ENCODE assay signal across 2 cellular contexts in genomic region chr1:19619697-19620384, GRCh38.
TF ChIP-seq lines count a peak whose summit lies in the region.

No MANE protein-coding gene starts in this region.

TF ChIP-seq in A549, 52 proteins besides CTCF, POLR2A, EP300 and RAD21:
- no peak for TF ChIP-seq ELK1 (IDR thresholded peaks at IDR 0.05; ENCODE audit: low read depth, low read length)
- no peak for TF ChIP-seq MAFK (IDR thresholded peaks at IDR 0.05; ENCODE audit: partially characterized antibody)
- TF ChIP-seq, protein P1, sequence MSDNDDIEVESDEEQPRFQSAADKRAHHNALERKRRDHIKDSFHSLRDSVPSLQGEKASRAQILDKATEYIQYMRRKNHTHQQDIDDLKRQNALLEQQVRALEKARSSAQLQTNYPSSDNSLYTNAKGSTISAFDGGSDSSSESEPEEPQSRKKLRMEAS (IDR thresholded peaks at IDR 0.05): no peak
- no peak for TF ChIP-seq ZC3H11A (IDR thresholded peaks at IDR 0.05)
- TF ChIP-seq, protein P2, sequence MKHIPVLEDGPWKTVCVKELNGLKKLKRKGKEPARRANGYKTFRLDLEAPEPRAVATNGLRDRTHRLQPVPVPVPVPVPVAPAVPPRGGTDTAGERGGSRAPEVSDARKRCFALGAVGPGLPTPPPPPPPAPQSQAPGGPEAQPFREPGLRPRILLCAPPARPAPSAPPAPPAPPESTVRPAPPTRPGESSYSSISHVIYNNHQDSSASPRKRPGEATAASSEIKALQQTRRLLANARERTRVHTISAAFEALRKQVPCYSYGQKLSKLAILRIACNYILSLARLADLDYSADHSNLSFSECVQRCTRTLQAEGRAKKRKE (CRISPR knock-in tag; IDR thresholded peaks at IDR 0.05; ENCODE audit: low read depth): no peak
- TF ChIP-seq POLR2AphosphoS2 (conservative IDR thresholded peaks at IDR 0.05; ENCODE audit: low read length): no peak
- no peak for TF ChIP-seq MYC (IDR thresholded peaks at IDR 0.05; ENCODE audit: borderline replicate concordance, low read length)
- TF ChIP-seq HOXB13 (CRISPR knock-in tag; IDR thresholded peaks at IDR 0.05; ENCODE audit: low read depth): no peak
- TF ChIP-seq GATA3 (IDR thresholded peaks at IDR 0.05; ENCODE audit: borderline replicate concordance): no peak
- TF ChIP-seq SREBF2 (IDR thresholded peaks at IDR 0.05): no peak
- no peak for TF ChIP-seq ESRRA (IDR thresholded peaks at IDR 0.05; ENCODE audit: borderline replicate concordance, low read length)
TF ChIP-seq in A549: peak in this region for 0.

TF ChIP-seq in IMR-90, 13 proteins besides CTCF, POLR2A, EP300 and RAD21:
- no peak for TF ChIP-seq MAFK (IDR thresholded peaks at IDR 0.05; ENCODE audit: low read depth, low read length)
- no peak for TF ChIP-seq CEBPB (IDR thresholded peaks at IDR 0.05; ENCODE audit: low read depth, low read length)
- TF ChIP-seq MAZ (IDR thresholded peaks at IDR 0.05; ENCODE audit: borderline replicate concordance, low read depth, low read length): no peak
- TF ChIP-seq RFX5 (IDR thresholded peaks at IDR 0.05; ENCODE audit: low read depth, low read length): no peak
- TF ChIP-seq, protein P3, sequence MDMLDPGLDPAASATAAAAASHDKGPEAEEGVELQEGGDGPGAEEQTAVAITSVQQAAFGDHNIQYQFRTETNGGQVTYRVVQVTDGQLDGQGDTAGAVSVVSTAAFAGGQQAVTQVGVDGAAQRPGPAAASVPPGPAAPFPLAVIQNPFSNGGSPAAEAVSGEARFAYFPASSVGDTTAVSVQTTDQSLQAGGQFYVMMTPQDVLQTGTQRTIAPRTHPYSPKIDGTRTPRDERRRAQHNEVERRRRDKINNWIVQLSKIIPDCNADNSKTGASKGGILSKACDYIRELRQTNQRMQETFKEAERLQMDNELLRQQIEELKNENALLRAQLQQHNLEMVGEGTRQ (IDR thresholded peaks at IDR 0.05; ENCODE audit: low read depth, low read length): no peak
- TF ChIP-seq CHD1 (IDR thresholded peaks at IDR 0.05; ENCODE audit: low read depth, low read length): no peak
- TF ChIP-seq SMC3 (IDR thresholded peaks at IDR 0.05; ENCODE audit: low read depth, low read length): no peak
- no peak for TF ChIP-seq NFE2L2 (IDR thresholded peaks at IDR 0.05; ENCODE audit: low read depth, low read length)
- no peak for TF ChIP-seq BHLHE40 (IDR thresholded peaks at IDR 0.05; ENCODE audit: low read depth, low read length)
- TF ChIP-seq RCOR1 (IDR thresholded peaks at IDR 0.05; ENCODE audit: insufficient replicate concordance, low read length): no peak
- no peak for TF ChIP-seq FOS (IDR thresholded peaks at IDR 0.05; ENCODE audit: low read depth, low read length)
- TF ChIP-seq ELK1 (IDR thresholded peaks at IDR 0.05; ENCODE audit: borderline replicate concordance, low read depth, low read length): no peak
- TF ChIP-seq MXI1 (IDR thresholded peaks at IDR 0.05; ENCODE audit: borderline replicate concordance, low read depth, low read length): no peak
TF ChIP-seq in IMR-90: peak in this region for 0.
